ENCODE assay signal across 1 cellular context in genomic region chr2:26674771-26675170, GRCh38.
TF ChIP-seq lines count a peak whose summit lies in the region.

No MANE protein-coding gene starts in this region.

TF ChIP-seq in HepG2, 621 proteins besides CTCF, POLR2A, EP300 and RAD21:
- TF ChIP-seq ZBTB37 (CRISPR knock-in tag; IDR thresholded peaks at IDR 0.05), result no peak
- TF ChIP-seq ZFP36L1 (CRISPR knock-in tag; IDR thresholded peaks at IDR 0.05), result no peak
- TF ChIP-seq NCOA5 (CRISPR knock-in tag; IDR thresholded peaks at IDR 0.05), result no peak
- TF ChIP-seq ZNF878 (CRISPR knock-in tag; IDR thresholded peaks at IDR 0.05), result no peak
- TF ChIP-seq MAFK (conservative IDR thresholded peaks at IDR 0.05 in 1 of 2, IDR thresholded peaks at IDR 0.05 in 1 of 2; ENCODE audit: low read length in 2 of 2), result no peak
- TF ChIP-seq ZNF709 (CRISPR knock-in tag; IDR thresholded peaks at IDR 0.05), result no peak
- TF ChIP-seq ZBTB2 (CRISPR knock-in tag; IDR thresholded peaks at IDR 0.05; ENCODE audit: low read depth), result no peak
- no peak for TF ChIP-seq ZBTB7A (CRISPR knock-in tag; IDR thresholded peaks at IDR 0.05)
- no peak for TF ChIP-seq ZNF253 (CRISPR knock-in tag; IDR thresholded peaks at IDR 0.05; ENCODE audit: borderline replicate concordance)
- no peak for TF ChIP-seq ETV6 (CRISPR knock-in tag; conservative IDR thresholded peaks at IDR 0.05)
- no peak for TF ChIP-seq POGZ (CRISPR knock-in tag; IDR thresholded peaks at IDR 0.05)
